Comparison of ENCODE assay signal across 17 cellular contexts in the genomic region with DNA sequence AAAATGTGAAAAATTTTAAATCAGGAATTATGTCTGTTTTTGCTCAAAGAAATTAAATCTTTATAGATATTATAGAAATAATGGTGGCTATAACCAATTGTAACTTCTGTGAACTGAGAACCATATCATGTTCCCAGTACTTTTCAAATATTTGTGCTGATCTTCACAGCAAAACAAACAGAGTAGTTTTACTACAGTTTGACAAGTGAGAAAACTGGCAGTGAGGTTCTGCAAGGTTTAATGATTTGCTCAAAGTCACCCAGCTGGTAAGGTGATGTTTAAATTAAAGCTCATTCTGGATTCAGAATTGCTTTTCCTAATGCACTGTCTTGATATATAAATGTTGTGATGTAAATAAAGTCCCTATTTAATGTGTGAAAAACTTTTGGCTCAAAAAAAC. TPM values are rescaled to one million over a fixed set of nuclear protein-coding genes. Genes with fewer than 3 reads are reported as not detected.
"Had no signal": no experiment of that assay in that cellular context is flagged by ENCODE, and none has a peak within 500 bp of the region (broad histone marks: within the 10 kb centered on the region; RNA-seq: fewer than 3 reads in every experiment).

No MANE protein-coding gene starts in this region.

- H3K9me3 ChIP-seq: spleen, testis, upper lobe of left lung had no signal

- H3K9ac ChIP-seq: parathyroid adenoma had no signal

- DNase-seq: activated B cell treated with CpG ODN at 0.5 μM for 24 hours; activated CD4-positive, alpha-beta memory T cell treated with anti-CD3 and anti-CD28 coated beads, Interleukin-2, amount 10 ng/mL, durations not matched to agents 7 days and 5 days; activated CD4-positive, alpha-beta T cell treated with anti-CD3 and anti-CD28 coated beads for 48 hours; activated CD8-positive, alpha-beta memory T cell treated with anti-CD3 and anti-CD28 coated beads, Interleukin-2, amount 10 ng/mL, durations not matched to agents 7 days and 5 days; caudate nucleus; dorsolateral prefrontal cortex; endodermal cell; foreskin melanocyte; left ventricle myocardium superior; naive B cell; spleen; stimulated activated CD4-positive, alpha-beta T cell treated with anti-CD3 and anti-CD28 coated beads, Interleukin-4, amount 100 ng/mL, for 4 hours; testis; upper lobe of left lung had no signal

- ATAC-seq: activated CD8-positive, alpha-beta memory T cell treated with anti-CD3 and anti-CD28 coated beads, Interleukin-2, amount 10 ng/mL, durations not matched to agents 7 days and 5 days; left ventricle myocardium superior; stimulated activated memory B cell treated with anti-CD40 and anti-IgM and Interleukin-4, amounts not matched to agents 10 μg/mL and 1 μg/mL and 100 μg/mL, for 72 hours had no signal

- H3K36me3 ChIP-seq: spleen, upper lobe of left lung had no signal

- H3K4me1 ChIP-seq: parathyroid adenoma, testis, upper lobe of left lung had no signal

- H3K27ac ChIP-seq: dorsolateral prefrontal cortex, epithelial cell of prostate, parathyroid adenoma, spleen, testis, upper lobe of left lung had no signal

- H3K27me3 ChIP-seq: testis, upper lobe of left lung had no signal

- H3K4me3 ChIP-seq: dorsolateral prefrontal cortex, spleen, testis, upper lobe of left lung had no signal

RNA-seq across cellular contexts. Expression of gene SPTSSB, which starts 22.0 kb away (rescaled TPM):
- total RNA-seq: activated B cell treated with CpG ODN at 0.5 μM for 24 hours; activated CD4-positive, alpha-beta memory T cell treated with anti-CD3 and anti-CD28 coated beads, Interleukin-2, amount 10 ng/mL, durations not matched to agents 7 days and 5 days; activated CD8-positive, alpha-beta memory T cell treated with anti-CD3 and anti-CD28 coated beads, Interleukin-2, amount 10 ng/mL, durations not matched to agents 7 days and 5 days; testis had no signal
